In the genomic region with DNA sequence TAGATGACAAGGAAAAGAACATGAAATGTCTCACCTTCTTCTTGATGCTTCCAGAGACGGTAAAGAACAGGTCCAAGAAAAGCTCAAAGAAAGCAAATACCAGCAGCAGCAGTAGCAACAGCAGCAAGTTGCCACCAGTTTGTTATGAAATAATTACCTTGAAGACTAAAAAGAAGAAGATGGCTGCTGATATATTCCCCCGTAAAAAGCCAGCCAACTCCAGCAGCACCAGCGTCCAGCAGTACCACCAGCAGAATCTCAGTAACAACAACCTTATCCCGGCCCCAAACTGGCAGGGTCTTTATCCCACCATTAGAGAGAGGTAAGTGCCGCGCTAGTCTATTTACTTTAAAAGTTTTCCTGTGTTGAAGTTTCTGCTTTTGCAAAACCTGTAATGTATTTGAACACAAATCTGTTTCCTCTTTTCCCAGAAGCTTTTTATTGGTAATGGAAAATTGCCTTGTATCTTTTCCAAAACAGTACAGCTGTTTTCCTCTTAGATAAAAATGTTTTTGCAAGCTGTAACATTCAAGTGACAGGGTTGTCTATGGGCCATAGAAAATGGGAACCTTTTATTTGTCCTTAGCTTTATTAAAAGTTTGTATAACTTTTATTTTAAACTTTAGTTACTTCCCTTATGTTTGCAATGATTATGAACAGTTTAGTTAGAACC, we compare ENCODE assay signal across 9 cellular contexts. TPM values are rescaled to one million over a fixed set of nuclear protein-coding genes. Genes with fewer than 3 reads are reported as not detected.
A peak's percentile ranks its signal among the peaks of the same experiment; 100 is the strongest.
DNase-seq lines count a peak whose midpoint lies in the region; ATAC-seq, FAIRE-seq and TF ChIP-seq lines count a peak whose summit lies in the region.
"Had no signal": no experiment of that assay in that cellular context is flagged by ENCODE, and none has a peak within 500 bp of the region (broad histone marks: within the 10 kb centered on the region; RNA-seq: fewer than 3 reads in every experiment).

No MANE protein-coding gene starts in this region.

- H3K27me3 ChIP-seq in endothelial cell of umbilical vein (ENCODE audit: control insufficient read depth in 2 of 2, insufficient read depth in 2 of 2, low read length in 2 of 2): no peaks in the 10 kb centered on the region
- no peaks in the 10 kb centered on the region for H3K27me3 ChIP-seq in upper lobe of left lung
- H3K27me3 ChIP-seq: BE2C had no signal

- ATAC-seq in naive B cell (ENCODE audit: low read depth in 2 of 2): no peak
- peak in 1 of 2 donors; percentile 28 for ATAC-seq in upper lobe of left lung (ENCODE audit: low FRiP score in 2 of 2)

- H3K36me3 Mint-ChIP-seq in naive B cell: peaks cover 0 to 4% of the 10 kb centered on the region in 2 donors

- TF ChIP-seq EP300 in upper lobe of left lung (IDR thresholded peaks at IDR 0.05): no peak

- H3K27ac Mint-ChIP-seq in naive B cell: peak overlapping the region in 3 of 6 donors; percentile 30 to 54 (median 53)

- peaks cover 2 to 10% of the 10 kb centered on the region in 2 experiments for H3K36me3 ChIP-seq in endothelial cell of umbilical vein (ENCODE audit: control insufficient read depth in 2 of 2, extremely low read depth in 1 of 2, insufficient read depth in 2 of 2, low read length in 2 of 2)
- peaks cover 0 to 10% (median 5%) of the 10 kb centered on the region in 4 donors for H3K36me3 ChIP-seq in upper lobe of left lung
- H3K36me3 ChIP-seq: BE2C had no signal

- H3K4me2 ChIP-seq in endothelial cell of umbilical vein (ENCODE audit: insufficient read depth, low read length): peak overlapping the region; percentile 30

- intact Hi-C loops in endothelial cell of umbilical vein (cut with micrococcal nuclease): loop anchor here (10.0 kb wide), 1 partner anchor 286 kb away; no protein-coding TSS in a partner anchor

- H3K9me3 ChIP-seq in endothelial cell of umbilical vein (replicated peaks; ENCODE audit: control insufficient read depth, insufficient read depth, low read length): no peaks in the 10 kb centered on the region
- no peaks in the 10 kb centered on the region for H3K9me3 ChIP-seq in upper lobe of left lung
- H3K9me3 ChIP-seq: BE2C had no signal

- dilution Hi-C loops in endothelial cell of umbilical vein (cut with MboI; ENCODE audit: extremely low pct_ligation_motif_present, low sequenced_read_pairs): no loop called here

- TSS peak; percentile 21 for BruUV-seq in endothelial cell of umbilical vein (replicated peaks; lab: Mats Ljungman, UMichigan)

- peaks cover 14% of the 10 kb centered on the region for H3K79me2 ChIP-seq in endothelial cell of umbilical vein (ENCODE audit: control insufficient read depth, insufficient read depth, low read length)

- H3K4me1 ChIP-seq in endothelial cell of umbilical vein (ENCODE audit: control insufficient read depth, extremely low read depth, insufficient read depth, low read length) (peaks cover 3% of the 10 kb centered on the region), upper lobe of left lung (peaks cover 7 to 38% (median 23%) of the 10 kb centered on the region in 4 donors)
- H3K4me1 ChIP-seq: BE2C had no signal

- DNase-seq in NCI-H526 (lab: John Stamatoyannopoulos, UW) (peak; percentile 22 to 34), NCI-H526 treated with DMSO at 0.1 percent for 48 hours (lab: John Stamatoyannopoulos, UW) (no peak), endothelial cell of umbilical vein (ENCODE audit: low read depth, low spot score) (peak; percentile 82), naive B cell (no peak), upper lobe of left lung (no peak), H54 (ENCODE audit: insufficient read length, low spot score) (no peak), GM19238 (ENCODE audit: insufficient read length, low spot score) (no peak), NOMO-1 (lab: John Stamatoyannopoulos, UW; ENCODE audit: unreplicated experiment in 2 of 2) (no peak)

- FAIRE-seq in endothelial cell of umbilical vein (lab: Jason Lieb, UNC) (no peak), H54 (lab: Jason Lieb, UNC) (no peak)

- H3K4me3 ChIP-seq in endothelial cell of umbilical vein (replicated peaks in 1 of 3; ENCODE audit: insufficient read depth in 1 of 3, low read depth in 1 of 3, low read length in 3 of 3) (peak overlapping the region in 1 of 3 experiments; percentile 31), upper lobe of left lung (peak overlapping the region in 3 of 4 donors; percentile 33 to 45 (median 44))

- TF ChIP-seq CTCF in endothelial cell of umbilical vein (IDR thresholded peaks at IDR 0.05; ENCODE audit: extremely low read depth in 1 of 2, insufficient read depth in 1 of 2, low read depth in 1 of 2, low read length in 2 of 2): no peak
- no peak for TF ChIP-seq CTCF in upper lobe of left lung (IDR thresholded peaks at IDR 0.05)

- no peaks in the 10 kb centered on the region for H3K27me3 Mint-ChIP-seq in naive B cell

- H3K4me1 Mint-ChIP-seq in naive B cell: peaks cover 17 to 21% (median 20%) of the 10 kb centered on the region in 3 donors

- no peak overlapping the region for H3K27ac ChIP-seq in endothelial cell of umbilical vein (ENCODE audit: insufficient read depth, low read depth, low read length)
- H3K27ac ChIP-seq in upper lobe of left lung: peak overlapping the region; percentile 7 to 59 (median 32)

- H4K20me1 ChIP-seq in endothelial cell of umbilical vein (replicated peaks; ENCODE audit: control insufficient read depth, extremely low read depth, insufficient read depth, low read length): no peaks in the 10 kb centered on the region

- peaks cover 0 to 2% (median 0%) of the 10 kb centered on the region in 7 donors for H3K9me3 Mint-ChIP-seq in naive B cell

- H3K9ac ChIP-seq in endothelial cell of umbilical vein (replicated peaks; ENCODE audit: extremely low read depth, insufficient read depth, low read length): no peak overlapping the region

- H3K9me1 ChIP-seq in endothelial cell of umbilical vein (replicated peaks; ENCODE audit: control insufficient read depth, extremely low read depth, insufficient read depth, low read length): no peaks in the 10 kb centered on the region

- CTCF ChIA-PET in endothelial cell of umbilical vein (lab: Charles Lee): interaction anchor here (0.6 to 2.0 kb wide), 6 partner anchors 21 to 242 kb away, joined by 3 to 6 read pairs (median 3); no protein-coding TSS in a partner anchor

- no peak overlapping the region for H2AFZ ChIP-seq in endothelial cell of umbilical vein (ENCODE audit: low read depth, low read length)

- POLR2A ChIA-PET in endothelial cell of umbilical vein (lab: Charles Lee): no interaction called here

- peak overlapping the region; percentile 70 to 94 (median 86) for H3K4me3 Mint-ChIP-seq in naive B cell

- no peak for TF ChIP-seq POLR2A in endothelial cell of umbilical vein (IDR thresholded peaks at IDR 0.05; ENCODE audit: low read depth, low read length)
- TF ChIP-seq POLR2A in upper lobe of left lung (IDR thresholded peaks at IDR 0.05): no peak
- no peak for TF ChIP-seq POLR2A in H54 (IDR thresholded peaks at IDR 0.05; ENCODE audit: low read depth, low read length)

- WGBS in upper lobe of left lung, 2 donors: 7 to 12% methylated on average over 6 of the region's 6 CpGs

TF ChIP-seq in endothelial cell of umbilical vein, 7 proteins besides CTCF, POLR2A, EP300 and RAD21:
- TF ChIP-seq FOS (IDR thresholded peaks at IDR 0.05; ENCODE audit: borderline replicate concordance, insufficient read depth, low read length): no peak
- TF ChIP-seq MYC (IDR thresholded peaks at IDR 0.05; ENCODE audit: low read depth, low read length): no peak
- no peak for TF ChIP-seq GATA2 (IDR thresholded peaks at IDR 0.05; ENCODE audit: insufficient read depth, insufficient read length, low read depth, low read length)
- no peak for TF ChIP-seq POLR2AphosphoS5 (IDR thresholded peaks at IDR 0.05; ENCODE audit: insufficient read depth, low read depth, low read length)
- TF ChIP-seq EZH2 (IDR thresholded peaks at IDR 0.05; ENCODE audit: borderline replicate concordance, low read depth, low read length, severe bottlenecking): no peak
- no peak for TF ChIP-seq MAX (IDR thresholded peaks at IDR 0.05; ENCODE audit: insufficient read depth, insufficient read length)
- TF ChIP-seq JUN (IDR thresholded peaks at IDR 0.05; ENCODE audit: borderline replicate concordance, insufficient read depth, insufficient read length, low read depth): no peak

RNA-seq across cellular contexts. Expression of gene BTBD3, which starts 0.7 kb away (rescaled TPM):
- total RNA-seq in endothelial cell of umbilical vein: 29.3 and 30.1 TPM in 2 replicates
- polyA plus RNA-seq in endothelial cell of umbilical vein: 15.2 and 18.6 TPM in 2 replicates
- 13.9 and 15.3 TPM in 2 replicates for polyA plus RNA-seq in endothelial cell of umbilical vein (2011; cell fraction: cytosol; rRNA removed)
- 44.0 and 49.3 TPM in 2 replicates for polyA plus RNA-seq in endothelial cell of umbilical vein (2011; cell fraction: nucleus; rRNA removed)
- 19.1 and 23.0 TPM in 2 replicates for polyA plus RNA-seq in endothelial cell of umbilical vein (2012)
- polyA minus RNA-seq in endothelial cell of umbilical vein: 40.4 and 41.3 TPM in 2 replicates
- 112 TPM for polyA minus RNA-seq in endothelial cell of umbilical vein (2011; cell fraction: cytosol; rRNA and poly(A)+ RNA removed)
- polyA minus RNA-seq in endothelial cell of umbilical vein (2011; cell fraction: nucleus; rRNA and poly(A)+ RNA removed): 42.6 and 52.5 TPM in 2 replicates
- 1 to 10 TPM in 5 of 6 donors, under 1 TPM in 1; 0.45 to 3.3 (median 2.3) TPM for polyA plus RNA-seq in naive B cell (ENCODE audit: low read depth in 6 of 6)
- 10 to 100 TPM; 17.9 to 47.7 (median 25.1) TPM for total RNA-seq in upper lobe of left lung

Comparison
In these comparisons a context has a peak if more than half of its experiments do, and no peak if none do; other contexts are left out.
1. DNase-seq: peak in NCI-H526 (2 of 2) and endothelial cell of umbilical vein (single experiment); none in NCI-H526 treated with DMSO at 0.1 percent for 48 hours (single experiment), naive B cell (single experiment), upper lobe of left lung (0 of 2), H54 (single experiment), GM19238 (single experiment) and NOMO-1 (0 of 2).